Comparison of ENCODE assay signal across 34 cellular contexts in genomic region chr6:122102026-122102425, GRCh38.
"Had no signal": no experiment of that assay in that cellular context is flagged by ENCODE, and none has a peak within 500 bp of the region (broad histone marks: within the 10 kb centered on the region; RNA-seq: fewer than 3 reads in every experiment).

No MANE protein-coding gene starts in this region.

- H3K4me1 Mint-ChIP-seq: activated CD4-positive, alpha-beta memory T cell treated with anti-CD3 and anti-CD28 coated beads, Interleukin-2, amount 10 ng/mL, durations not matched to agents 7 days and 5 days; activated CD4-positive, alpha-beta T cell treated with anti-CD3 and anti-CD28 coated beads for 36 hours; activated CD4-positive, alpha-beta T cell treated with anti-CD3 and anti-CD28 coated beads, Interleukin-2, amount 10 ng/mL, durations not matched to agents 7 days and 5 days; activated CD8-positive, alpha-beta memory T cell treated with anti-CD3 and anti-CD28 coated beads, Interleukin-2, amount 10 ng/mL, durations not matched to agents 7 days and 5 days; activated naive CD4-positive, alpha-beta T cell treated with anti-CD3 and anti-CD28 coated beads, Interleukin-2, amount 10 ng/mL, durations not matched to agents 7 days and 5 days; activated naive CD4-positive, alpha-beta T cell treated with anti-CD3 and anti-CD28 coated beads, Interleukin-2, amount 50 U/mL, for 24 hours; activated naive CD8-positive, alpha-beta T cell treated with anti-CD3 and anti-CD28 coated beads, Interleukin-2, amount 10 ng/mL, durations not matched to agents 7 days and 5 days; activated naive CD8-positive, alpha-beta T cell treated with anti-CD3 and anti-CD28 coated beads, Interleukin-2, amount 50 U/mL, for 24 hours; brain; WTC11 had no signal

- H3K36me3 ChIP-seq: ascending aorta, WERI-Rb-1 had no signal

- H3K4me3 ChIP-seq: ascending aorta had no signal

- H3K27ac ChIP-seq: ascending aorta, WERI-Rb-1 had no signal

- H3K27me3 Mint-ChIP-seq: activated CD4-positive, alpha-beta memory T cell treated with anti-CD3 and anti-CD28 coated beads, Interleukin-2, amount 10 ng/mL, durations not matched to agents 7 days and 5 days; activated CD4-positive, alpha-beta T cell treated with anti-CD3 and anti-CD28 coated beads for 36 hours; activated CD4-positive, alpha-beta T cell treated with anti-CD3 and anti-CD28 coated beads, Interleukin-2, amount 10 ng/mL, durations not matched to agents 7 days and 5 days; activated CD8-positive, alpha-beta memory T cell treated with anti-CD3 and anti-CD28 coated beads, Interleukin-2, amount 10 ng/mL, durations not matched to agents 7 days and 5 days; activated naive CD4-positive, alpha-beta T cell treated with anti-CD3 and anti-CD28 coated beads, Interleukin-2, amount 10 ng/mL, durations not matched to agents 7 days and 5 days; activated naive CD8-positive, alpha-beta T cell treated with anti-CD3 and anti-CD28 coated beads, Interleukin-2, amount 50 U/mL, for 24 hours; brain had no signal

- H3K9me3 ChIP-seq: ascending aorta had no signal

- H3K27ac Mint-ChIP-seq: activated CD4-positive, alpha-beta memory T cell treated with anti-CD3 and anti-CD28 coated beads, Interleukin-2, amount 10 ng/mL, durations not matched to agents 7 days and 5 days; activated CD4-positive, alpha-beta T cell treated with anti-CD3 and anti-CD28 coated beads for 36 hours; activated CD4-positive, alpha-beta T cell treated with anti-CD3 and anti-CD28 coated beads, Interleukin-2, amount 10 ng/mL, durations not matched to agents 7 days and 5 days; activated CD8-positive, alpha-beta memory T cell treated with anti-CD3 and anti-CD28 coated beads, Interleukin-2, amount 10 ng/mL, durations not matched to agents 7 days and 5 days; activated CD8-positive, alpha-beta T cell treated with anti-CD3 and anti-CD28 coated beads, Interleukin-2, amount 10 ng/mL, durations not matched to agents 7 days and 5 days; activated naive CD4-positive, alpha-beta T cell treated with anti-CD3 and anti-CD28 coated beads, Interleukin-2, amount 10 ng/mL, durations not matched to agents 7 days and 5 days; activated naive CD4-positive, alpha-beta T cell treated with anti-CD3 and anti-CD28 coated beads, Interleukin-2, amount 50 U/mL, for 24 hours; activated naive CD8-positive, alpha-beta T cell; activated naive CD8-positive, alpha-beta T cell treated with anti-CD3 and anti-CD28 coated beads, Interleukin-2, amount 10 ng/mL, durations not matched to agents 7 days and 5 days; activated naive CD8-positive, alpha-beta T cell treated with anti-CD3 and anti-CD28 coated beads, Interleukin-2, amount 50 U/mL, for 24 hours; activated T-cell treated with anti-CD3 and anti-CD28 coated beads, Interleukin-2, amount 50 U/mL, for 24 hours; activated T-helper 2 cell treated with anti-CD3 and anti-CD28 coated beads, Interferon-gamma antibody, Interleukin-2, Interleukin-4, amounts not matched to agents 10 μg/mL and 5 μg/mL and 100 μg/mL, durations not matched to agents 14 hours and 24 hours and 36 hours; brain; T-helper 1 cell treated with Interleukin-12 subunit alpha and Interleukin-12 subunit beta and Interleukin-4 antibody, amounts not matched to agents 30 μg/mL and 1 μg/mL, for 36 hours; T-helper 2 cell treated with Interferon-gamma antibody and Interleukin-4, amounts not matched to agents 5 μg/mL and 100 μg/mL, for 36 hours; WTC11 had no signal

- H3K27me3 ChIP-seq: ascending aorta had no signal

- H3K36me3 Mint-ChIP-seq: activated CD8-positive, alpha-beta memory T cell treated with anti-CD3 and anti-CD28 coated beads, Interleukin-2, amount 10 ng/mL, durations not matched to agents 7 days and 5 days; activated naive CD4-positive, alpha-beta T cell treated with anti-CD3 and anti-CD28 coated beads, Interleukin-2, amount 10 ng/mL, durations not matched to agents 7 days and 5 days; activated naive CD4-positive, alpha-beta T cell treated with anti-CD3 and anti-CD28 coated beads, Interleukin-2, amount 50 U/mL, for 24 hours; activated naive CD8-positive, alpha-beta T cell; activated naive CD8-positive, alpha-beta T cell treated with anti-CD3 and anti-CD28 coated beads, Interleukin-2, amount 10 ng/mL, durations not matched to agents 7 days and 5 days; brain had no signal

- DNase-seq: activated CD4-positive, alpha-beta memory T cell treated with anti-CD3 and anti-CD28 coated beads, Interleukin-2, amount 10 ng/mL, durations not matched to agents 7 days and 5 days; activated CD4-positive, alpha-beta T cell treated with anti-CD3 and anti-CD28 coated beads for 1 hour; activated CD4-positive, alpha-beta T cell treated with anti-CD3 and anti-CD28 coated beads for 36 hours; activated CD4-positive, alpha-beta T cell treated with anti-CD3 and anti-CD28 coated beads for 48 hours; activated CD4-positive, alpha-beta T cell treated with anti-CD3 and anti-CD28 coated beads, Interleukin-2, amount 10 ng/mL, durations not matched to agents 7 days and 5 days; activated CD4-positive, alpha-beta T cell treated with anti-CD3 and anti-CD28 coated beads, Interleukin-2, amount 50 U/mL, for 48 hours; activated CD4-positive, CD25-positive, alpha-beta regulatory T cell; activated CD8-positive, alpha-beta memory T cell treated with anti-CD3 and anti-CD28 coated beads for 24 hours; activated CD8-positive, alpha-beta memory T cell treated with anti-CD3 and anti-CD28 coated beads, Interleukin-2, amount 10 ng/mL, durations not matched to agents 7 days and 5 days; activated CD8-positive, alpha-beta memory T cell treated with anti-CD3 and anti-CD28 coated beads, Interleukin-2, amount 50 U/mL, for 48 hours; activated CD8-positive, alpha-beta T cell treated with anti-CD3 and anti-CD28 coated beads, Interleukin-2, amount 10 ng/mL, durations not matched to agents 7 days and 5 days; activated effector memory CD4-positive, alpha-beta T cell treated with Interleukin-2 at 50 U/mL for 16 hours; activated gamma-delta T cell; activated naive CD4-positive, alpha-beta T cell treated with anti-CD3 and anti-CD28 coated beads, Interleukin-2, amount 10 ng/mL, durations not matched to agents 7 days and 5 days; activated naive CD4-positive, alpha-beta T cell treated with Interleukin-2 at 50 U/mL for 16 hours; activated naive CD8-positive, alpha-beta T cell treated with anti-CD3 and anti-CD28 coated beads, Interleukin-2, amount 10 ng/mL, durations not matched to agents 7 days and 5 days; activated naive CD8-positive, alpha-beta T cell treated with anti-CD3 and anti-CD28 coated beads, Interleukin-2, amount 50 U/mL, for 24 hours; activated T-cell treated with anti-CD3 and anti-CD28 coated beads, Interleukin-2, amount 50 U/mL, for 24 hours; amygdala; anterior cingulate cortex; central memory CD4-positive, alpha-beta T cell; T-helper 1 cell; T-helper 2 cell; T-helper 9 cell; WERI-Rb-1 had no signal

- H3K9me3 Mint-ChIP-seq: activated naive CD4-positive, alpha-beta T cell treated with anti-CD3 and anti-CD28 coated beads, Interleukin-2, amount 10 ng/mL, durations not matched to agents 7 days and 5 days; activated naive CD4-positive, alpha-beta T cell treated with anti-CD3 and anti-CD28 coated beads, Interleukin-2, amount 50 U/mL, for 24 hours; activated naive CD8-positive, alpha-beta T cell treated with anti-CD3 and anti-CD28 coated beads, Interleukin-2, amount 10 ng/mL, durations not matched to agents 7 days and 5 days; activated T-helper 2 cell treated with anti-CD3 and anti-CD28 coated beads, Interferon-gamma antibody, Interleukin-2, Interleukin-4, amounts not matched to agents 10 μg/mL and 5 μg/mL and 100 μg/mL, durations not matched to agents 14 hours and 24 hours and 36 hours; T-helper 1 cell treated with Interleukin-12 subunit alpha and Interleukin-12 subunit beta and Interleukin-4 antibody, amounts not matched to agents 30 μg/mL and 1 μg/mL, for 36 hours; T-helper 2 cell treated with Interferon-gamma antibody and Interleukin-4, amounts not matched to agents 5 μg/mL and 100 μg/mL, for 36 hours had no signal

- ATAC-seq: activated CD4-positive, alpha-beta T cell treated with anti-CD3 and anti-CD28 coated beads for 36 hours; activated CD4-positive, CD25-positive, alpha-beta regulatory T cell treated with anti-CD3 and anti-CD28 coated beads, Interleukin-2, amount 50 U/mL, for 24 hours; activated CD8-positive, alpha-beta memory T cell treated with anti-CD3 and anti-CD28 coated beads, Interleukin-2, amount 10 ng/mL, durations not matched to agents 7 days and 5 days; activated CD8-positive, alpha-beta T cell treated with anti-CD3 and anti-CD28 coated beads, Interleukin-2, amount 10 ng/mL, durations not matched to agents 7 days and 5 days; activated naive CD8-positive, alpha-beta T cell treated with anti-CD3 and anti-CD28 coated beads, Interleukin-2, amount 50 U/mL, for 24 hours; WTC11 had no signal

- H3K4me3 Mint-ChIP-seq: activated CD4-positive, alpha-beta memory T cell treated with anti-CD3 and anti-CD28 coated beads, Interleukin-2, amount 10 ng/mL, durations not matched to agents 7 days and 5 days; activated CD4-positive, alpha-beta T cell treated with anti-CD3 and anti-CD28 coated beads for 36 hours; activated CD4-positive, alpha-beta T cell treated with anti-CD3 and anti-CD28 coated beads, Interleukin-2, amount 10 ng/mL, durations not matched to agents 7 days and 5 days; activated CD8-positive, alpha-beta memory T cell treated with anti-CD3 and anti-CD28 coated beads, Interleukin-2, amount 10 ng/mL, durations not matched to agents 7 days and 5 days; activated CD8-positive, alpha-beta T cell treated with anti-CD3 and anti-CD28 coated beads, Interleukin-2, amount 10 ng/mL, durations not matched to agents 7 days and 5 days; activated naive CD4-positive, alpha-beta T cell treated with anti-CD3 and anti-CD28 coated beads, Interleukin-2, amount 10 ng/mL, durations not matched to agents 7 days and 5 days; activated naive CD4-positive, alpha-beta T cell treated with anti-CD3 and anti-CD28 coated beads, Interleukin-2, amount 50 U/mL, for 24 hours; activated naive CD8-positive, alpha-beta T cell; activated naive CD8-positive, alpha-beta T cell treated with anti-CD3 and anti-CD28 coated beads, Interleukin-2, amount 10 ng/mL, durations not matched to agents 7 days and 5 days; activated naive CD8-positive, alpha-beta T cell treated with anti-CD3 and anti-CD28 coated beads, Interleukin-2, amount 50 U/mL, for 24 hours; activated T-cell treated with anti-CD3 and anti-CD28 coated beads, Interleukin-2, amount 50 U/mL, for 24 hours; brain; T-helper 1 cell treated with Interleukin-12 subunit alpha and Interleukin-12 subunit beta and Interleukin-4 antibody, amounts not matched to agents 30 μg/mL and 1 μg/mL, for 36 hours; T-helper 2 cell treated with Interferon-gamma antibody and Interleukin-4, amounts not matched to agents 5 μg/mL and 100 μg/mL, for 36 hours; WTC11 had no signal

- H3K4me1 ChIP-seq: ascending aorta had no signal
